In the genomic region with DNA sequence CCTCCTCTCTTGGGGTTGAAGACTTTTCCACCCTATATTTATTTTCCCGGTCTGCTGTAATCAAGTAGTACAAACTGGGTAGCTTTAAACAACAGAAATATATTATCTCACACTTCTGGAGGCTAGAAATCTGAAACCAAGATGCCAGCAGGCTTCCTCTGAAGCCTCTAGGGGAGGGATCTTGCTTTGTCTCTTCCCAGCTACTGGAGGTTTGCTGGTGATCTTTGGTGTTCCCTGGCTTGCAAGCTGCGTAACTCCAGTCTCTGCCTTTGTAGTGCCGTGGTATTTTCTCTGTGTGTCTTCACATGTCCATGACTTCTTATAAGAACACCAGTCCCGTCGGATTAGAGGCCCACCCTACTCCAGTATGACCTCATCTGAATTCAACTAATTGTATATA, we compare ENCODE assay signal across 1 cellular context.
TF ChIP-seq lines count a peak whose summit lies in the region.

No MANE protein-coding gene starts in this region.

TF ChIP-seq in WTC11, 78 proteins besides CTCF, POLR2A, EP300 and RAD21 (continued from another document):
- TF ChIP-seq, protein P1, sequence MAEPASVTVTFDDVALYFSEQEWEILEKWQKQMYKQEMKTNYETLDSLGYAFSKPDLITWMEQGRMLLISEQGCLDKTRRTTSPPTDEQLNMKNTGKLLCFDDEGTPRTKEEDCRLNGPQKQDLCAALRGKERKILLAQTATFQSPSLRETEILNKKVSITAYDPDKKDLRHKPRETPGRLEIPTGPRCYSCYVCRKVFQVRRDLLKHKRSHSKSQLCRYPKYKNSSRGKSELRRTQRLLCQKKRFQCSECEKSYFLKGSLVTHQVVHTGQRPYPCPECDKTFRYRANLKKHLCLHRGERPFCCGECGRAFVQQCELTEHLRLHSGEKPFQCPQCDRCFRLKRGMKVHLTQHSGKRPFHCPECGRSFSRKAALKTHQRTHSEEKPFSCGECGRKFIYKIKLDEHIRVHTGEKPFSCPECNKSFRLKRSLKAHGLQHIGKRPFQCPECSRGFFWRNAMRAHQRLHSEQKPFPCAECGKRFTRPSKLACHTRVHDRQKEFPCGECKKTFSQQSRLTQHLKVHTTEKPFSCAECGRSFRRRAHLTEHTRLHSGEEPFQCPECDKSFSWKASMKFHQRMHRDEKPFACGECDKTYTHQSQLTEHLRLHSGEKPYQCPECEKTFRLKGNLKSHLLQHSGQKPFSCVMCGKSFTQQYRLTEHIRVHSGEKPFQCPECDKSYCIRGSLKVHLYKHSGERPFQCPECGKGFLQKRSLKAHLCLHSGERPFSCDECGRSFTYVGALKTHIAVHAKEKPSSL (CRISPR knock-in tag; conservative IDR thresholded peaks at IDR 0.05), result no peak
- TF ChIP-seq HMGXB4 (CRISPR knock-in tag; IDR thresholded peaks at IDR 0.05), result no peak
- TF ChIP-seq JUN (CRISPR knock-in tag; IDR thresholded peaks at IDR 0.05), result no peak
- no peak for TF ChIP-seq GABPB1 (CRISPR knock-in tag; IDR thresholded peaks at IDR 0.05)
- TF ChIP-seq SOX15 (CRISPR knock-in tag; IDR thresholded peaks at IDR 0.05), result no peak
- no peak for TF ChIP-seq KAT7 (CRISPR knock-in tag; IDR thresholded peaks at IDR 0.05; ENCODE audit: borderline replicate concordance)
- TF ChIP-seq, protein P2, sequence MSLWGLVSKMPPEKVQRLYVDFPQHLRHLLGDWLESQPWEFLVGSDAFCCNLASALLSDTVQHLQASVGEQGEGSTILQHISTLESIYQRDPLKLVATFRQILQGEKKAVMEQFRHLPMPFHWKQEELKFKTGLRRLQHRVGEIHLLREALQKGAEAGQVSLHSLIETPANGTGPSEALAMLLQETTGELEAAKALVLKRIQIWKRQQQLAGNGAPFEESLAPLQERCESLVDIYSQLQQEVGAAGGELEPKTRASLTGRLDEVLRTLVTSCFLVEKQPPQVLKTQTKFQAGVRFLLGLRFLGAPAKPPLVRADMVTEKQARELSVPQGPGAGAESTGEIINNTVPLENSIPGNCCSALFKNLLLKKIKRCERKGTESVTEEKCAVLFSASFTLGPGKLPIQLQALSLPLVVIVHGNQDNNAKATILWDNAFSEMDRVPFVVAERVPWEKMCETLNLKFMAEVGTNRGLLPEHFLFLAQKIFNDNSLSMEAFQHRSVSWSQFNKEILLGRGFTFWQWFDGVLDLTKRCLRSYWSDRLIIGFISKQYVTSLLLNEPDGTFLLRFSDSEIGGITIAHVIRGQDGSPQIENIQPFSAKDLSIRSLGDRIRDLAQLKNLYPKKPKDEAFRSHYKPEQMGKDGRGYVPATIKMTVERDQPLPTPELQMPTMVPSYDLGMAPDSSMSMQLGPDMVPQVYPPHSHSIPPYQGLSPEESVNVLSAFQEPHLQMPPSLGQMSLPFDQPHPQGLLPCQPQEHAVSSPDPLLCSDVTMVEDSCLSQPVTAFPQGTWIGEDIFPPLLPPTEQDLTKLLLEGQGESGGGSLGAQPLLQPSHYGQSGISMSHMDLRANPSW (CRISPR knock-in tag; conservative IDR thresholded peaks at IDR 0.05; ENCODE audit: low read depth), result no peak
- TF ChIP-seq, protein P3, sequence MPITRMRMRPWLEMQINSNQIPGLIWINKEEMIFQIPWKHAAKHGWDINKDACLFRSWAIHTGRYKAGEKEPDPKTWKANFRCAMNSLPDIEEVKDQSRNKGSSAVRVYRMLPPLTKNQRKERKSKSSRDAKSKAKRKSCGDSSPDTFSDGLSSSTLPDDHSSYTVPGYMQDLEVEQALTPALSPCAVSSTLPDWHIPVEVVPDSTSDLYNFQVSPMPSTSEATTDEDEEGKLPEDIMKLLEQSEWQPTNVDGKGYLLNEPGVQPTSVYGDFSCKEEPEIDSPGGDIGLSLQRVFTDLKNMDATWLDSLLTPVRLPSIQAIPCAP (CRISPR knock-in tag; IDR thresholded peaks at IDR 0.05), result no peak
- no peak for TF ChIP-seq SMAD4 (CRISPR knock-in tag; IDR thresholded peaks at IDR 0.05)
- no peak for TF ChIP-seq E2F5 (CRISPR knock-in tag; IDR thresholded peaks at IDR 0.05)
- TF ChIP-seq FOXP1 (CRISPR knock-in tag; IDR thresholded peaks at IDR 0.05; ENCODE audit: borderline replicate concordance), result no peak
- TF ChIP-seq, protein P4, sequence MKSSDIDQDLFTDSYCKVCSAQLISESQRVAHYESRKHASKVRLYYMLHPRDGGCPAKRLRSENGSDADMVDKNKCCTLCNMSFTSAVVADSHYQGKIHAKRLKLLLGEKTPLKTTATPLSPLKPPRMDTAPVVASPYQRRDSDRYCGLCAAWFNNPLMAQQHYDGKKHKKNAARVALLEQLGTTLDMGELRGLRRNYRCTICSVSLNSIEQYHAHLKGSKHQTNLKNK (CRISPR knock-in tag; IDR thresholded peaks at IDR 0.05), result no peak
- TF ChIP-seq ZNF396 (CRISPR knock-in tag; IDR thresholded peaks at IDR 0.05; ENCODE audit: borderline replicate concordance), result no peak
- no peak for TF ChIP-seq OVOL2 (CRISPR knock-in tag; IDR thresholded peaks at IDR 0.05; ENCODE audit: borderline replicate concordance)
- no peak for TF ChIP-seq ESRRA (CRISPR knock-in tag; IDR thresholded peaks at IDR 0.05; ENCODE audit: borderline replicate concordance)
